Comparison of ENCODE assay signal across 10 cellular contexts in the genomic region with DNA sequence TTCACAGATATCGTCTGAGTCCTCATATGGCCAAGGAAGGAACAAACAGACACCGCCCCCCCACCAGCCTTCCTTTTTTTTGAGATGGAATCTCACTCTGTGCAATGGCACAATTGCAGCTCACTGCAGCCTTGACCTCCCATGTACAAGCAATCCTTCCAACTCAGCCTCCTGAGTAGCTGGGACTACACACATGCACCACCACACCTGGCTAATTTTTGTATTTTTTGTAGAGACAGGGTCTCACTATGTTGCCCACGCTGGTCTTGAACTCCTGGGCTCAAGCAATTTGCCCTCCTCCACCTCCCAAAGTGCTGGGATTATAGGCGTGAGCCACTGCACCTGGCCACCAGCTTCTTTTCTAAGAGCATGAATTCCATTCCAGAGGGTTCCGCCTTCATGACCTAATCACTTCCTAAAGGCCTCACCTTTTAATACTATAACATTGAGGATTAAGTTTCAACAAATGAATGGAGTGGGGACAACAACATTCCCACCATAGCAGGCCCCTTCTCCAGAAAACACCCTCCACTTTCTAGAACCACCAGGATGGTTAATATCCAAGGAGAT.
DNase-seq lines count a peak whose midpoint lies in the region; ATAC-seq and TF ChIP-seq lines count a peak whose summit lies in the region.
"Had no signal": no experiment of that assay in that cellular context is flagged by ENCODE, and none has a peak within 500 bp of the region (broad histone marks: within the 10 kb centered on the region; RNA-seq: fewer than 3 reads in every experiment).

No MANE protein-coding gene starts in this region.

- no peak overlapping the region for H3K4me3 Mint-ChIP-seq in dendritic cell treated with granulocyte-macrophage colony-stimulating factor and Interleukin-4, amounts not matched to agents 40 ng/mL and 50 ng/mL, for 4 days
- H3K4me3 Mint-ChIP-seq: activated CD8-positive, alpha-beta memory T cell treated with anti-CD3 and anti-CD28 coated beads, Interleukin-2, amount 10 ng/mL, durations not matched to agents 7 days and 5 days had no signal

- no peaks in the 10 kb centered on the region for H4K20me1 ChIP-seq in MM.1S (ENCODE audit: insufficient read depth, low read length)

- H3K36me3 ChIP-seq in MM.1S (replicated peaks; ENCODE audit: insufficient read depth, low read length) (no peaks in the 10 kb centered on the region), parathyroid adenoma (ENCODE audit: control insufficient read depth, insufficient read depth, low read length) (no peaks in the 10 kb centered on the region)
- H3K36me3 ChIP-seq: heart right ventricle had no signal

- ATAC-seq in GM21515 (IDR thresholded peaks at IDR 0.05; ENCODE audit: unreplicated experiment) = no peak
- ATAC-seq: activated CD8-positive, alpha-beta memory T cell treated with anti-CD3 and anti-CD28 coated beads, Interleukin-2, amount 10 ng/mL, durations not matched to agents 7 days and 5 days; heart right ventricle had no signal

- peaks cover 24% of the 10 kb centered on the region for H3K36me3 Mint-ChIP-seq in dendritic cell treated with granulocyte-macrophage colony-stimulating factor and Interleukin-4, amounts not matched to agents 40 ng/mL and 50 ng/mL, for 4 days (ENCODE audit: low read depth)
- H3K36me3 Mint-ChIP-seq: activated CD8-positive, alpha-beta memory T cell treated with anti-CD3 and anti-CD28 coated beads, Interleukin-2, amount 10 ng/mL, durations not matched to agents 7 days and 5 days had no signal

- H3K79me2 ChIP-seq in MM.1S (ENCODE audit: low read length) (peaks cover 27% of the 10 kb centered on the region), parathyroid adenoma (peaks cover 9% of the 10 kb centered on the region)

- TF ChIP-seq CTCF in MM.1S (IDR thresholded peaks at IDR 0.05; ENCODE audit: low read length) (no peak), parathyroid adenoma (IDR thresholded peaks at IDR 0.05) (no peak)

- no peaks in the 10 kb centered on the region for H3K27me3 ChIP-seq in MM.1S (replicated peaks; ENCODE audit: insufficient read depth, low read length)
- H3K27me3 ChIP-seq in parathyroid adenoma (ENCODE audit: control insufficient read depth, insufficient read depth, low read length) = no peaks in the 10 kb centered on the region
- H3K27me3 ChIP-seq: heart right ventricle had no signal

- H3K9me3 ChIP-seq in MM.1S (replicated peaks; ENCODE audit: insufficient read depth, low read length) (no peaks in the 10 kb centered on the region), parathyroid adenoma (ENCODE audit: control insufficient read depth, low read length) (no peaks in the 10 kb centered on the region)
- H3K9me3 ChIP-seq: heart right ventricle had no signal

- peaks cover 40% of the 10 kb centered on the region for H3K4me1 Mint-ChIP-seq in dendritic cell treated with granulocyte-macrophage colony-stimulating factor and Interleukin-4, amounts not matched to agents 40 ng/mL and 50 ng/mL, for 4 days (ENCODE audit: low read depth)

- no peak overlapping the region for H2AFZ ChIP-seq in MM.1S (ENCODE audit: low read length)
- H2AFZ ChIP-seq in parathyroid adenoma = peak overlapping the region; percentile 74

- H3K27ac ChIP-seq in MM.1S (ENCODE audit: low read length) = peak overlapping the region; percentile 9; the same call in 1 of the 2 replicates
- H3K27ac ChIP-seq in parathyroid adenoma = peak overlapping the region; percentile 61

- DNase-seq in MM.1S (no peak), COR-L47 (lab: John Stamatoyannopoulos, UW) (no peak)
- DNase-seq in activated naive CD4-positive, alpha-beta T cell treated with anti-CD3 and anti-CD28 coated beads, Interleukin-2, amount 50 U/mL, for 16 hours = no peak
- DNase-seq: activated CD8-positive, alpha-beta memory T cell treated with anti-CD3 and anti-CD28 coated beads, Interleukin-2, amount 10 ng/mL, durations not matched to agents 7 days and 5 days; heart right ventricle; NCI-H524; stimulated activated CD4-positive, alpha-beta T cell treated with anti-CD3 and anti-CD28 coated beads, Interleukin-4, amount 100 ng/mL, for 4 hours had no signal

- no peak overlapping the region for H3K4me3 ChIP-seq in MM.1S (ENCODE audit: low read length)
- peak overlapping the region; percentile 41 for H3K4me3 ChIP-seq in parathyroid adenoma (ENCODE audit: low read depth, low read length)
- H3K4me3 ChIP-seq: heart right ventricle had no signal

- no peaks in the 10 kb centered on the region for H3K9me3 Mint-ChIP-seq in dendritic cell treated with granulocyte-macrophage colony-stimulating factor and Interleukin-4, amounts not matched to agents 40 ng/mL and 50 ng/mL, for 4 days

- H3K4me2 ChIP-seq in MM.1S (ENCODE audit: low read depth, low read length) = peak overlapping the region; percentile 17; the same call in 1 of the 2 replicates
- H3K4me2 ChIP-seq in parathyroid adenoma (ENCODE audit: low read length) = peak overlapping the region; percentile 67

- peaks cover 31% of the 10 kb centered on the region for H3F3A ChIP-seq in MM.1S (ENCODE audit: insufficient read depth, low read length)

- H3K9ac ChIP-seq in MM.1S (ENCODE audit: low read length) (no peak overlapping the region), parathyroid adenoma (no peak overlapping the region)

- peaks cover 1% of the 10 kb centered on the region for H3K27me3 Mint-ChIP-seq in dendritic cell treated with granulocyte-macrophage colony-stimulating factor and Interleukin-4, amounts not matched to agents 40 ng/mL and 50 ng/mL, for 4 days
- H3K27me3 Mint-ChIP-seq: activated CD8-positive, alpha-beta memory T cell treated with anti-CD3 and anti-CD28 coated beads, Interleukin-2, amount 10 ng/mL, durations not matched to agents 7 days and 5 days had no signal

- H3K9me2 ChIP-seq in MM.1S (replicated peaks; ENCODE audit: insufficient read depth, low read length) = no peaks in the 10 kb centered on the region

- H3K27ac Mint-ChIP-seq in dendritic cell treated with granulocyte-macrophage colony-stimulating factor and Interleukin-4, amounts not matched to agents 40 ng/mL and 50 ng/mL, for 4 days = peak overlapping the region; percentile 99
- H3K27ac Mint-ChIP-seq: activated CD8-positive, alpha-beta memory T cell treated with anti-CD3 and anti-CD28 coated beads, Interleukin-2, amount 10 ng/mL, durations not matched to agents 7 days and 5 days had no signal

- H3K4me1 ChIP-seq in MM.1S (ENCODE audit: low read length) (peaks cover 47% of the 10 kb centered on the region), parathyroid adenoma (peaks cover 30% of the 10 kb centered on the region)

- intact Hi-C loops in dendritic cell treated with granulocyte-macrophage colony-stimulating factor and Interleukin-4, amounts not matched to agents 40 ng/mL and 50 ng/mL, for 4 days (cut with micrococcal nuclease) = loop anchor here (5.0 kb wide), 1 partner anchor 73 kb away; no protein-coding TSS in a partner anchor
